ENCODE assay signal across 8 cellular contexts in genomic region chr19:6536138-6536671, GRCh38. TPM values are rescaled to one million over a fixed set of nuclear protein-coding genes. Genes with fewer than 3 reads are reported as not detected.
DNase-seq lines count a peak whose midpoint lies in the region; ATAC-seq and TF ChIP-seq lines count a peak whose summit lies in the region.

No MANE protein-coding gene starts in this region.

- H3K4me3 ChIP-seq in CD4-positive, alpha-beta memory T cell (ENCODE audit: low read length in 2 of 2), result no peak overlapping the region
- H3K4me3 ChIP-seq in right cardiac atrium (ENCODE audit: low read length), result no peak overlapping the region
- H3K4me3 ChIP-seq in gastroesophageal sphincter, result no peak overlapping the region

- TF ChIP-seq POLR2A in GM19099 (IDR thresholded peaks at IDR 0.05; ENCODE audit: extremely low read depth, insufficient read length, low read depth) (peak; percentile 64), gastroesophageal sphincter (IDR thresholded peaks at IDR 0.05) (no peak)

- no peak for TF ChIP-seq EP300 in gastroesophageal sphincter (IDR thresholded peaks at IDR 0.05)

- ATAC-seq in HG03139 (IDR thresholded peaks at IDR 0.05; ENCODE audit: unreplicated experiment) (peak; percentile 54), right cardiac atrium (peak in 1 of 2 donors; percentile 46), gastroesophageal sphincter (no peak)

- H3K36me3 Mint-ChIP-seq in CD4-positive, alpha-beta memory T cell, result no peaks in the 10 kb centered on the region
- peaks cover 16% of the 10 kb centered on the region for H3K36me3 Mint-ChIP-seq in activated T-helper 1 cell treated with anti-CD3 and anti-CD28 coated beads, Interleukin-12 subunit alpha, Interleukin-12 subunit beta, Interleukin-2, Interleukin-4 antibody, amounts not matched to agents 30 ng/mL and 10 ng/mL and 1 ng/mL, durations not matched to agents 14 hours and 24 hours and 36 hours (ENCODE audit: low read depth)

- TF ChIP-seq CTCF in gastroesophageal sphincter (IDR thresholded peaks at IDR 0.05), result no peak

- H3K9me3 ChIP-seq in CD4-positive, alpha-beta memory T cell (ENCODE audit: control insufficient read depth in 1 of 2, low read length in 2 of 2), result no peaks in the 10 kb centered on the region
- H3K9me3 ChIP-seq in right cardiac atrium (ENCODE audit: control insufficient read depth, low read length) (no peaks in the 10 kb centered on the region), gastroesophageal sphincter (no peaks in the 10 kb centered on the region)

- CTCF ChIA-PET in CD4-positive, alpha-beta memory T cell (lab: Charles Lee; ENCODE audit: partially characterized antibody), result interaction anchor here (1.2 kb wide), 1 partner anchor 16 kb away, joined by 3 read pairs; no protein-coding TSS in a partner anchor

- peaks cover 13% of the 10 kb centered on the region for H3K27me3 ChIP-seq in CD4-positive, alpha-beta memory T cell (ENCODE audit: insufficient read depth, low read length)
- H3K27me3 ChIP-seq in right cardiac atrium (ENCODE audit: control insufficient read depth, insufficient read depth) (no peaks in the 10 kb centered on the region), gastroesophageal sphincter (peaks cover 49% of the 10 kb centered on the region)

- H3K27me3 Mint-ChIP-seq in CD4-positive, alpha-beta memory T cell, result peaks cover 12 to 20% of the 10 kb centered on the region in 2 donors
- peaks cover 18% of the 10 kb centered on the region for H3K27me3 Mint-ChIP-seq in activated T-helper 1 cell treated with anti-CD3 and anti-CD28 coated beads, Interleukin-12 subunit alpha, Interleukin-12 subunit beta, Interleukin-2, Interleukin-4 antibody, amounts not matched to agents 30 ng/mL and 10 ng/mL and 1 ng/mL, durations not matched to agents 14 hours and 24 hours and 36 hours (ENCODE audit: insufficient read depth)

- H3K36me3 ChIP-seq in CD4-positive, alpha-beta memory T cell (ENCODE audit: insufficient read depth, low read length), result no peaks in the 10 kb centered on the region
- no peaks in the 10 kb centered on the region for H3K36me3 ChIP-seq in gastroesophageal sphincter

- 86% methylated on average over 9 of the region's 9 CpGs for WGBS in right cardiac atrium
- 85 to 92% methylated on average over 7 to 8 of the region's 9 CpGs for WGBS in gastroesophageal sphincter (ENCODE audit: low coverage in 1 of 2), 2 donors

- H3K27ac Mint-ChIP-seq in CD4-positive, alpha-beta memory T cell, result peak overlapping the region; percentile 39 to 87 (median 84)
- peak overlapping the region; percentile 74 for H3K27ac Mint-ChIP-seq in activated T-helper 1 cell treated with anti-CD3 and anti-CD28 coated beads, Interleukin-12 subunit alpha, Interleukin-12 subunit beta, Interleukin-2, Interleukin-4 antibody, amounts not matched to agents 30 ng/mL and 10 ng/mL and 1 ng/mL, durations not matched to agents 14 hours and 24 hours and 36 hours

- DNase-seq in CD4-positive, alpha-beta memory T cell, result peak; percentile 86 to 90 (median 87)
- DNase-seq in RPMI7951 (ENCODE audit: low read depth) (peak; percentile 30), right cardiac atrium (peak; percentile 33 to 61 (median 60))
- DNase-seq in activated T-helper 1 cell treated with anti-CD3 and anti-CD28 coated beads, Interleukin-12 subunit alpha, Interleukin-12 subunit beta, Interleukin-2, Interleukin-4 antibody, amounts not matched to agents 30 ng/mL and 10 ng/mL and 1 ng/mL, durations not matched to agents 14 hours and 24 hours and 36 hours (ENCODE audit: low spot score), result peak; percentile 83
- DNase-seq in stimulated activated CD8-positive, alpha-beta memory T cell treated with anti-CD3 and anti-CD28 coated beads, Interleukin-15, amount 100 ng/mL, for 1 hour (ENCODE audit: low read depth), result peak; percentile 57

- POLR2A ChIA-PET in CD4-positive, alpha-beta memory T cell (lab: Charles Lee; ENCODE audit: partially characterized antibody), result interaction anchor here (0.9 to 1.1 kb wide), 2 partner anchors 20 to 814 kb away, joined by 3 read pairs; no protein-coding TSS in a partner anchor

- peak overlapping the region in 6 of 8 donors; percentile 35 to 58 (median 48) for H3K4me3 Mint-ChIP-seq in CD4-positive, alpha-beta memory T cell
- peak overlapping the region; percentile 3 for H3K4me3 Mint-ChIP-seq in activated T-helper 1 cell treated with anti-CD3 and anti-CD28 coated beads, Interleukin-12 subunit alpha, Interleukin-12 subunit beta, Interleukin-2, Interleukin-4 antibody, amounts not matched to agents 30 ng/mL and 10 ng/mL and 1 ng/mL, durations not matched to agents 14 hours and 24 hours and 36 hours

- peaks cover 18 to 45% (median 36%) of the 10 kb centered on the region in 4 donors for H3K4me1 Mint-ChIP-seq in CD4-positive, alpha-beta memory T cell
- peaks cover 37% of the 10 kb centered on the region for H3K4me1 Mint-ChIP-seq in activated T-helper 1 cell treated with anti-CD3 and anti-CD28 coated beads, Interleukin-12 subunit alpha, Interleukin-12 subunit beta, Interleukin-2, Interleukin-4 antibody, amounts not matched to agents 30 ng/mL and 10 ng/mL and 1 ng/mL, durations not matched to agents 14 hours and 24 hours and 36 hours (ENCODE audit: low read depth)

- peaks cover 44% of the 10 kb centered on the region for H3K4me1 ChIP-seq in CD4-positive, alpha-beta memory T cell (ENCODE audit: insufficient read depth, low read length)
- H3K4me1 ChIP-seq in right cardiac atrium (ENCODE audit: control insufficient read depth, insufficient read depth, low read length) (no peaks in the 10 kb centered on the region), gastroesophageal sphincter (peaks cover 0 to 13% (median 4%) of the 10 kb centered on the region in 3 donors)

- intact Hi-C loops in CD4-positive, alpha-beta memory T cell (cut with micrococcal nuclease), result loop anchor here (10.0 kb wide), 1 partner anchor 69 kb away; no protein-coding TSS in a partner anchor
- intact Hi-C loops in activated T-helper 1 cell treated with anti-CD3 and anti-CD28 coated beads, Interleukin-12 subunit alpha, Interleukin-12 subunit beta, Interleukin-2, Interleukin-4 antibody, amounts not matched to agents 30 ng/mL and 10 ng/mL and 1 ng/mL, durations not matched to agents 14 hours and 24 hours and 36 hours (cut with micrococcal nuclease), result no loop called here
- intact Hi-C loops in right cardiac atrium (cut with DNase I), result no loop called here

- peaks cover 0 to 3% (median 0%) of the 10 kb centered on the region in 8 donors for H3K9me3 Mint-ChIP-seq in CD4-positive, alpha-beta memory T cell
- no peaks in the 10 kb centered on the region for H3K9me3 Mint-ChIP-seq in activated T-helper 1 cell treated with anti-CD3 and anti-CD28 coated beads, Interleukin-12 subunit alpha, Interleukin-12 subunit beta, Interleukin-2, Interleukin-4 antibody, amounts not matched to agents 30 ng/mL and 10 ng/mL and 1 ng/mL, durations not matched to agents 14 hours and 24 hours and 36 hours

- H3K27ac ChIP-seq in CD4-positive, alpha-beta memory T cell (ENCODE audit: low read depth, low read length), result no peak overlapping the region
- H3K27ac ChIP-seq in right cardiac atrium (ENCODE audit: low read length), result no peak overlapping the region
- no peak overlapping the region for H3K27ac ChIP-seq in gastroesophageal sphincter

RNA-seq across cellular contexts. Expression of gene TNFSF9, which starts 5.4 kb away (rescaled TPM):
- total RNA-seq in CD4-positive, alpha-beta memory T cell, result under 1 TPM; 0.64 to 0.99 TPM
- polyA plus RNA-seq in CD4-positive, alpha-beta memory T cell, result 1 to 10 TPM in 1 of 2 donors, under 1 TPM in 1; 0.29 to 3.3 TPM
- total RNA-seq in RPMI7951 (2014; rRNA removed; shearing (Covaris generic)), result 0.29 and 0.96 TPM in 2 replicates
- 8.0 and 9.7 TPM in 2 replicates for total RNA-seq in activated T-helper 1 cell treated with anti-CD3 and anti-CD28 coated beads, Interleukin-12 subunit alpha, Interleukin-12 subunit beta, Interleukin-2, Interleukin-4 antibody, amounts not matched to agents 30 ng/mL and 10 ng/mL and 1 ng/mL, durations not matched to agents 14 hours and 24 hours and 36 hours
- total RNA-seq in right cardiac atrium (under 1 TPM; 0.17 to 0.91 (median 0.24) TPM), gastroesophageal sphincter (under 1 TPM in 2 of 4 donors, not detected in 2; 0.17 to 0.27 TPM)
- polyA plus RNA-seq in right cardiac atrium, result 0.14 TPM

RNA-seq across cellular contexts. Expression of gene TUBB4A, which starts 34.1 kb away (rescaled TPM):
- total RNA-seq in CD4-positive, alpha-beta memory T cell, result 1 to 10 TPM; 3.9 to 4.7 TPM
- polyA plus RNA-seq in CD4-positive, alpha-beta memory T cell, result 1 to 10 TPM; 1.5 to 1.9 TPM
- total RNA-seq in RPMI7951 (2014; rRNA removed; shearing (Covaris generic)), result 0.20 TPM in 1 of 2 replicates, not detected in the other
- 2.3 and 3.0 TPM in 2 replicates for total RNA-seq in activated T-helper 1 cell treated with anti-CD3 and anti-CD28 coated beads, Interleukin-12 subunit alpha, Interleukin-12 subunit beta, Interleukin-2, Interleukin-4 antibody, amounts not matched to agents 30 ng/mL and 10 ng/mL and 1 ng/mL, durations not matched to agents 14 hours and 24 hours and 36 hours
- total RNA-seq in right cardiac atrium, result 1 to 10 TPM in 3 of 4 donors, under 1 TPM in 1; 0.45 to 7.4 (median 2.7) TPM
- polyA plus RNA-seq in right cardiac atrium, result 2.2 TPM
- total RNA-seq in gastroesophageal sphincter, result 1 to 10 TPM; 1.2 to 3.2 (median 2.2) TPM

RNA-seq across cellular contexts. Expression of gene DENND1C, which starts 54.6 kb away (rescaled TPM):
- 100 to 1,000 TPM; 105 to 113 TPM for total RNA-seq in CD4-positive, alpha-beta memory T cell
- polyA plus RNA-seq in CD4-positive, alpha-beta memory T cell, result 10 to 100 TPM; 39.6 to 77.8 TPM
- total RNA-seq in RPMI7951 (2014; rRNA removed; shearing (Covaris generic)), result not detected in 2 replicates
- 68.4 and 75.6 TPM in 2 replicates for total RNA-seq in activated T-helper 1 cell treated with anti-CD3 and anti-CD28 coated beads, Interleukin-12 subunit alpha, Interleukin-12 subunit beta, Interleukin-2, Interleukin-4 antibody, amounts not matched to agents 30 ng/mL and 10 ng/mL and 1 ng/mL, durations not matched to agents 14 hours and 24 hours and 36 hours
- total RNA-seq in right cardiac atrium (1 to 10 TPM in 2 of 4 donors, under 1 TPM in 2; 0.54 to 1.9 (median 1.1) TPM), gastroesophageal sphincter (1 to 10 TPM in 3 of 4 donors, under 1 TPM in 1; 0.57 to 6.1 (median 1.5) TPM)
- polyA plus RNA-seq in right cardiac atrium, result 0.68 TPM

RNA-seq across cellular contexts. Expression of gene CD70, which starts 54.7 kb away (rescaled TPM):
- 1 to 10 TPM; 1.9 to 3.0 TPM for total RNA-seq in CD4-positive, alpha-beta memory T cell
- polyA plus RNA-seq in CD4-positive, alpha-beta memory T cell, result 1 to 10 TPM; 1.8 to 1.9 TPM
- total RNA-seq in RPMI7951 (2014; rRNA removed; shearing (Covaris generic)), result 0.39 and 1.2 TPM in 2 replicates
- total RNA-seq in activated T-helper 1 cell treated with anti-CD3 and anti-CD28 coated beads, Interleukin-12 subunit alpha, Interleukin-12 subunit beta, Interleukin-2, Interleukin-4 antibody, amounts not matched to agents 30 ng/mL and 10 ng/mL and 1 ng/mL, durations not matched to agents 14 hours and 24 hours and 36 hours, result 55.4 and 61.6 TPM in 2 replicates
- total RNA-seq in right cardiac atrium (not detected), gastroesophageal sphincter (1 to 10 TPM in 1 of 4 donors, not detected in 3; 2.2 TPM)
- not detected for polyA plus RNA-seq in right cardiac atrium

Comparison
In these comparisons a context has a peak if more than half of its experiments do, and no peak if none do; other contexts are left out.
1. DNase-seq: peak in every context shown above with its lines; median percentile 87 in CD4-positive, alpha-beta memory T cell; 83 in activated T-helper 1 cell treated with anti-CD3 and anti-CD28 coated beads, Interleukin-12 subunit alpha, Interleukin-12 subunit beta, Interleukin-2, Interleukin-4 antibody, amounts not matched to agents 30 ng/mL and 10 ng/mL and 1 ng/mL, durations not matched to agents 14 hours and 24 hours and 36 hours; 60 in right cardiac atrium; 57 in stimulated activated CD8-positive, alpha-beta memory T cell treated with anti-CD3 and anti-CD28 coated beads, Interleukin-15, amount 100 ng/mL, for 1 hour; 30 in RPMI7951.